Comparison of ENCODE assay signal across 7 cellular contexts in the genomic region with DNA sequence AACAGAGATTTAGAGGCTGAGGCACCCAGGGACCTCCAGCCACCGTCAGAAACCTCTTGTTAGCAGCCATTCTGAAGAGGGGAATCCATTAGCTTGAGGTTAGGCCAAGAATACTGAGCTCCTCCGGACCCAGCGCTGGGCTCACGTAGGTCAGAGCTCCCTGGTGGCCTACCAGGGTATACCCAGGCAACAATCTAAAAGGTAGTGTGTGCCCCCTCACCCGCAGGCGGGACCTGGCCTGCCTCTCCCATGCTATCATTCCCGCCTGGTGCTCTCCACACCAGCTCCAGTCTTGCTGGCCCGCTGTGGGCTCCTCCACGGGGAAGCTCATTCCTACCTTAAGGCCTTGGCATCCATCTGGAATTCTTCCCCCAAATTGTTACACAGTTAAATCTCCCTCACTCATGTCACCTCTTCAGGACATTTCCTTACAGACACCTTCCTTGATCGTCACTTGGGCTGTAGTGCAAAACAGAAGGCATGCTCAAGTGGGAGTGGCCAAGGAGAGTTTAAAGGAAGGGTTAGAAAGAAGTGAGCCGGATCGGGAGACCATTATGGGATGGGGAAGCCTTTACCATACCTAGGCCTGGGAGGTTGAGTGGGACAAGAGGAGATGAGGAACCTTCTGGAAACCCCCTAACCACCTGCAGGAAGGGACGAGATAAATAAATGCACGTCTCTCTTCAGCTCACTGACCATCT.
DNase-seq lines count a peak whose midpoint lies in the region; ATAC-seq and TF ChIP-seq lines count a peak whose summit lies in the region.

No MANE protein-coding gene starts in this region.

- TF ChIP-seq POLR2A in stomach (IDR thresholded peaks at IDR 0.05): no peak

- intact Hi-C loops in stomach (cut with DNase I; ENCODE audit: low total_unique reads): no loop called here

- H3K27me3 ChIP-seq in GM23248 (replicated peaks; ENCODE audit: insufficient read depth) (peaks cover 14% of the 10 kb centered on the region), iPS-20b (ENCODE audit: insufficient read depth, low read length) (peaks cover 66% of the 10 kb centered on the region), stomach (peaks cover 0 to 27% (median 9%) of the 10 kb centered on the region in 3 donors)

- no peak for TF ChIP-seq CTCF in stomach (IDR thresholded peaks at IDR 0.05)

- no peak overlapping the region for H3K4me2 ChIP-seq in GM23248 (ENCODE audit: unreplicated experiment)

- ATAC-seq in GM18909 (IDR thresholded peaks at IDR 0.05; ENCODE audit: poor library complexity, unreplicated experiment): no peak

- H2AFZ ChIP-seq in GM23248: no peak overlapping the region

- WGBS in GM23248 (ENCODE audit: low coverage in 1 of 2, low lambda C conversion rate in 2 of 2, missing lambda C conversion rate in 2 of 2), 2 experiments: 90 to 93% methylated on average over 14 of the region's 14 CpGs
- 79 to 86% (median 82%) methylated on average over 13 to 14 of the region's 14 CpGs for WGBS in stomach, 5 donors

- in situ Hi-C loops in GM23248 (cut with MboI): no loop called here

- peak overlapping the region; percentile 28; the same call in 1 of the 2 replicates for H3K9ac ChIP-seq in GM23248
- peak overlapping the region; percentile 34; the same call in 1 of the 2 replicates for H3K9ac ChIP-seq in iPS-20b (ENCODE audit: low read depth, low read length)

- peaks cover under 1% of the 10 kb centered on the region; the same call in 1 of the 2 replicates for H3F3A ChIP-seq in GM23248 (ENCODE audit: insufficient read depth)

- no peak for TF ChIP-seq EP300 in stomach (IDR thresholded peaks at IDR 0.05)

- H3K36me3 ChIP-seq in GM23248 (ENCODE audit: low read depth) (no peaks in the 10 kb centered on the region), iPS-20b (ENCODE audit: insufficient read depth, low read depth, low read length) (no peaks in the 10 kb centered on the region), stomach (no peaks in the 10 kb centered on the region)

- DNase-seq in GM23248: no peak
- DNase-seq in NCI-H774 (lab: John Stamatoyannopoulos, UW): peak; percentile 70
- no peak for DNase-seq in stomach
- DNase-seq in COLO829 (ENCODE audit: low spot score): no peak
- no peak for DNase-seq in NCI-H69 (lab: John Stamatoyannopoulos, UW)

- H3K9me2 ChIP-seq in GM23248 (ENCODE audit: insufficient read depth): no peaks in the 10 kb centered on the region

- H3K4me3 ChIP-seq in GM23248: no peak overlapping the region
- H3K4me3 ChIP-seq in iPS-20b (ENCODE audit: low read length): peak overlapping the region; percentile 77
- H3K4me3 ChIP-seq in stomach: no peak overlapping the region

- H3K4me1 ChIP-seq in GM23248 (ENCODE audit: insufficient read depth): peaks cover 10% of the 10 kb centered on the region; the same call in 1 of the 2 replicates
- peaks cover 26% of the 10 kb centered on the region for H3K4me1 ChIP-seq in iPS-20b (ENCODE audit: insufficient read depth, low read length)
- H3K4me1 ChIP-seq in stomach: peaks cover 6 to 57% (median 40%) of the 10 kb centered on the region in 4 donors

- no peaks in the 10 kb centered on the region for H3K9me3 ChIP-seq in GM23248 (ENCODE audit: low read depth)
- no peaks in the 10 kb centered on the region for H3K9me3 ChIP-seq in iPS-20b (ENCODE audit: insufficient read depth, low read depth, low read length)
- no peaks in the 10 kb centered on the region for H3K9me3 ChIP-seq in stomach

- H3K79me2 ChIP-seq in GM23248 (ENCODE audit: insufficient read depth): no peaks in the 10 kb centered on the region

- no peaks in the 10 kb centered on the region for H4K20me1 ChIP-seq in GM23248 (ENCODE audit: insufficient read depth)

- H3K27ac ChIP-seq in GM23248 (peak overlapping the region; percentile 12; the same call in 1 of the 2 replicates), iPS-20b (ENCODE audit: low read length) (no peak overlapping the region), stomach (peak overlapping the region; percentile 4 to 79 (median 62))
